ENCODE assay signal across 1 cellular context in the genomic region with DNA sequence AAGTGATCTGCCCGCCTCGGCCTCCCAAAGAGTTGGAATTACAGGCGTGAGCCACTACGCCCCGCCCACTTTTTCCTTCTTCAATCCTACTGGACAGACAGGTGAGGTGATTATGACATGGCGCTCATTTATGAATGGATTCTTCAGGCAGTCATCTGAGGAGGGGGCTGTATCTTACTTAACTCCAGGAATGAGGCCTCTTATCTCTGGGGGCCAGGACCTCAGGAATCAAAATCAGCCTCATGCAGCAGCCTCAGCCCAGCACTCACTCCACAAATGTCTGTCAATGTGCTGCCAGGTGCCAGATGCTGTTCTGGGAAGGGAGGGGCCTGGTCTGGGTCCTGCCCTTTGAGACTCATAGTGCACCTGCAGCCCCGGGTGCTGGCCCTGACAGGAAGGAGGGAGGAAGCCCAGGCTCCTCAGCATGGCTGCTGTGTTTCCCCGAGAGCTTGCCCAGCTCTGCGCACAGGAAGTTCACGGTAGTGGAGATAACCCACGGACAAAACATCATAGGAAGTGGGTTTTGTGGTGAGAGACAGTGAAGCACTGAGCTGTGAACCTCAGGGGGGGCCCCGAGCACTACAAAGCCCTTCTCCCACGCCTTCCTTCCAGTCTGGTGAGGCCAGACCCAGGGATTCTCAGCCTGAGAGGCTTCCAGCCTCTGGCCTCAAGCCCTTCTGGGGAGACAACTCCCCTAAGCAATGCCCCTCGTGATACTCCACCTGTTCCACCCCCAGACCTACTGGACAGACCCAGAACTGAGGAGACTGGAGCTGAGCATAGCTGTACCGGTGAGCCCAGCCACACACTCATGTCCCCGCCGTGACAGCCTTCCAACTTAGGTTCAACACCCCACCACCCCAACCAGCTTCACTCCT.
TF ChIP-seq lines count a peak whose summit lies in the region.

No MANE protein-coding gene starts in this region.

TF ChIP-seq in GM12878, 131 proteins besides CTCF, POLR2A, EP300 and RAD21 (continues in another document):
- TF ChIP-seq TARDBP (IDR thresholded peaks at IDR 0.05; ENCODE audit: borderline replicate concordance): peak; percentile 79; the same call in 1 of the 2 replicates
- TF ChIP-seq, protein P1, sequence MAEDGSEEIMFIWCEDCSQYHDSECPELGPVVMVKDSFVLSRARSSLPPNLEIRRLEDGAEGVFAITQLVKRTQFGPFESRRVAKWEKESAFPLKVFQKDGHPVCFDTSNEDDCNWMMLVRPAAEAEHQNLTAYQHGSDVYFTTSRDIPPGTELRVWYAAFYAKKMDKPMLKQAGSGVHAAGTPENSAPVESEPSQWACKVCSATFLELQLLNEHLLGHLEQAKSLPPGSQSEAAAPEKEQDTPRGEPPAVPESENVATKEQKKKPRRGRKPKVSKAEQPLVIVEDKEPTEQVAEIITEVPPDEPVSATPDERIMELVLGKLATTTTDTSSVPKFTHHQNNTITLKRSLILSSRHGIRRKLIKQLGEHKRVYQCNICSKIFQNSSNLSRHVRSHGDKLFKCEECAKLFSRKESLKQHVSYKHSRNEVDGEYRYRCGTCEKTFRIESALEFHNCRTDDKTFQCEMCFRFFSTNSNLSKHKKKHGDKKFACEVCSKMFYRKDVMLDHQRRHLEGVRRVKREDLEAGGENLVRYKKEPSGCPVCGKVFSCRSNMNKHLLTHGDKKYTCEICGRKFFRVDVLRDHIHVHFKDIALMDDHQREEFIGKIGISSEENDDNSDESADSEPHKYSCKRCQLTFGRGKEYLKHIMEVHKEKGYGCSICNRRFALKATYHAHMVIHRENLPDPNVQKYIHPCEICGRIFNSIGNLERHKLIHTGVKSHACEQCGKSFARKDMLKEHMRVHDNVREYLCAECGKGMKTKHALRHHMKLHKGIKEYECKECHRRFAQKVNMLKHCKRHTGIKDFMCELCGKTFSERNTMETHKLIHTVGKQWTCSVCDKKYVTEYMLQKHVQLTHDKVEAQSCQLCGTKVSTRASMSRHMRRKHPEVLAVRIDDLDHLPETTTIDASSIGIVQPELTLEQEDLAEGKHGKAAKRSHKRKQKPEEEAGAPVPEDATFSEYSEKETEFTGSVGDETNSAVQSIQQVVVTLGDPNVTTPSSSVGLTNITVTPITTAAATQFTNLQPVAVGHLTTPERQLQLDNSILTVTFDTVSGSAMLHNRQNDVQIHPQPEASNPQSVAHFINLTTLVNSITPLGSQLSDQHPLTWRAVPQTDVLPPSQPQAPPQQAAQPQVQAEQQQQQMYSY (CRISPR knock-in tag; IDR thresholded peaks at IDR 0.05): no peak
- TF ChIP-seq BCL11A (IDR thresholded peaks at IDR 0.05; ENCODE audit: low read depth, low read length): peak; percentile 81
- TF ChIP-seq, protein P2, sequence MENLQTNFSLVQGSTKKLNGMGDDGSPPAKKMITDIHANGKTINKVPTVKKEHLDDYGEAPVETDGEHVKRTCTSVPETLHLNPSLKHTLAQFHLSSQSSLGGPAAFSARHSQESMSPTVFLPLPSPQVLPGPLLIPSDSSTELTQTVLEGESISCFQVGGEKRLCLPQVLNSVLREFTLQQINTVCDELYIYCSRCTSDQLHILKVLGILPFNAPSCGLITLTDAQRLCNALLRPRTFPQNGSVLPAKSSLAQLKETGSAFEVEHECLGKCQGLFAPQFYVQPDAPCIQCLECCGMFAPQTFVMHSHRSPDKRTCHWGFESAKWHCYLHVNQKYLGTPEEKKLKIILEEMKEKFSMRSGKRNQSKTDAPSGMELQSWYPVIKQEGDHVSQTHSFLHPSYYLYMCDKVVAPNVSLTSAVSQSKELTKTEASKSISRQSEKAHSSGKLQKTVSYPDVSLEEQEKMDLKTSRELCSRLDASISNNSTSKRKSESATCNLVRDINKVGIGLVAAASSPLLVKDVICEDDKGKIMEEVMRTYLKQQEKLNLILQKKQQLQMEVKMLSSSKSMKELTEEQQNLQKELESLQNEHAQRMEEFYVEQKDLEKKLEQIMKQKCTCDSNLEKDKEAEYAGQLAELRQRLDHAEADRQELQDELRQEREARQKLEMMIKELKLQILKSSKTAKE (IDR thresholded peaks at IDR 0.05; ENCODE audit: low read depth, poor library complexity, severe bottlenecking): peak; percentile 99
- TF ChIP-seq PAX8 (IDR thresholded peaks at IDR 0.05): no peak
- TF ChIP-seq HDGF (IDR thresholded peaks at IDR 0.05): no peak
- no peak for TF ChIP-seq RFX5 (IDR thresholded peaks at IDR 0.05; ENCODE audit: low read depth, low read length)
- peak; percentile 96 for TF ChIP-seq CREM (IDR thresholded peaks at IDR 0.05; ENCODE audit: low read depth)
- no peak for TF ChIP-seq CHD1 (IDR thresholded peaks at IDR 0.05; ENCODE audit: low read depth, low read length)
- TF ChIP-seq, protein P3, sequence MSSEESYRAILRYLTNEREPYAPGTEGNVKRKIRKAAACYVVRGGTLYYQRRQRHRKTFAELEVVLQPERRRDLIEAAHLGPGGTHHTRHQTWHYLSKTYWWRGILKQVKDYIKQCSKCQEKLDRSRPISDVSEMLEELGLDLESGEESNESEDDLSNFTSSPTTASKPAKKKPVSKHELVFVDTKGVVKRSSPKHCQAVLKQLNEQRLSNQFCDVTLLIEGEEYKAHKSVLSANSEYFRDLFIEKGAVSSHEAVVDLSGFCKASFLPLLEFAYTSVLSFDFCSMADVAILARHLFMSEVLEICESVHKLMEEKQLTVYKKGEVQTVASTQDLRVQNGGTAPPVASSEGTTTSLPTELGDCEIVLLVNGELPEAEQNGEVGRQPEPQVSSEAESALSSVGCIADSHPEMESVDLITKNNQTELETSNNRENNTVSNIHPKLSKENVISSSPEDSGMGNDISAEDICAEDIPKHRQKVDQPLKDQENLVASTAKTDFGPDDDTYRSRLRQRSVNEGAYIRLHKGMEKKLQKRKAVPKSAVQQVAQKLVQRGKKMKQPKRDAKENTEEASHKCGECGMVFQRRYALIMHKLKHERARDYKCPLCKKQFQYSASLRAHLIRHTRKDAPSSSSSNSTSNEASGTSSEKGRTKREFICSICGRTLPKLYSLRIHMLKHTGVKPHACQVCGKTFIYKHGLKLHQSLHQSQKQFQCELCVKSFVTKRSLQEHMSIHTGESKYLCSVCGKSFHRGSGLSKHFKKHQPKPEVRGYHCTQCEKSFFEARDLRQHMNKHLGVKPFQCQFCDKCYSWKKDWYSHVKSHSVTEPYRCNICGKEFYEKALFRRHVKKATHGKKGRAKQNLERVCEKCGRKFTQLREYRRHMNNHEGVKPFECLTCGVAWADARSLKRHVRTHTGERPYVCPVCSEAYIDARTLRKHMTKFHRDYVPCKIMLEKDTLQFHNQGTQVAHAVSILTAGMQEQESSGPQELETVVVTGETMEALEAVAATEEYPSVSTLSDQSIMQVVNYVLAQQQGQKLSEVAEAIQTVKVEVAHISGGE (CRISPR knock-in tag; IDR thresholded peaks at IDR 0.05): no peak
- peak; percentile 88 for TF ChIP-seq SP1 (IDR thresholded peaks at IDR 0.05; ENCODE audit: low read depth, low read length)
- TF ChIP-seq YBX1 (IDR thresholded peaks at IDR 0.05): no peak
- TF ChIP-seq CREB1 (IDR thresholded peaks at IDR 0.05; ENCODE audit: low read depth): peak; percentile 91
- no peak for TF ChIP-seq ZSCAN29 (IDR thresholded peaks at IDR 0.05)
- TF ChIP-seq, protein P4, sequence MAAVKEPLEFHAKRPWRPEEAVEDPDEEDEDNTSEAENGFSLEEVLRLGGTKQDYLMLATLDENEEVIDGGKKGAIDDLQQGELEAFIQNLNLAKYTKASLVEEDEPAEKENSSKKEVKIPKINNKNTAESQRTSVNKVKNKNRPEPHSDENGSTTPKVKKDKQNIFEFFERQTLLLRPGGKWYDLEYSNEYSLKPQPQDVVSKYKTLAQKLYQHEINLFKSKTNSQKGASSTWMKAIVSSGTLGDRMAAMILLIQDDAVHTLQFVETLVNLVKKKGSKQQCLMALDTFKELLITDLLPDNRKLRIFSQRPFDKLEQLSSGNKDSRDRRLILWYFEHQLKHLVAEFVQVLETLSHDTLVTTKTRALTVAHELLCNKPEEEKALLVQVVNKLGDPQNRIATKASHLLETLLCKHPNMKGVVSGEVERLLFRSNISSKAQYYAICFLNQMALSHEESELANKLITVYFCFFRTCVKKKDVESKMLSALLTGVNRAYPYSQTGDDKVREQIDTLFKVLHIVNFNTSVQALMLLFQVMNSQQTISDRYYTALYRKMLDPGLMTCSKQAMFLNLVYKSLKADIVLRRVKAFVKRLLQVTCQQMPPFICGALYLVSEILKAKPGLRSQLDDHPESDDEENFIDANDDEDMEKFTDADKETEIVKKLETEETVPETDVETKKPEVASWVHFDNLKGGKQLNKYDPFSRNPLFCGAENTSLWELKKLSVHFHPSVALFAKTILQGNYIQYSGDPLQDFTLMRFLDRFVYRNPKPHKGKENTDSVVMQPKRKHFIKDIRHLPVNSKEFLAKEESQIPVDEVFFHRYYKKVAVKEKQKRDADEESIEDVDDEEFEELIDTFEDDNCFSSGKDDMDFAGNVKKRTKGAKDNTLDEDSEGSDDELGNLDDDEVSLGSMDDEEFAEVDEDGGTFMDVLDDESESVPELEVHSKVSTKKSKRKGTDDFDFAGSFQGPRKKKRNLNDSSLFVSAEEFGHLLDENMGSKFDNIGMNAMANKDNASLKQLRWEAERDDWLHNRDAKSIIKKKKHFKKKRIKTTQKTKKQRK (IDR thresholded peaks at IDR 0.05; ENCODE audit: low read depth, low read length): no peak
- TF ChIP-seq, protein P5, sequence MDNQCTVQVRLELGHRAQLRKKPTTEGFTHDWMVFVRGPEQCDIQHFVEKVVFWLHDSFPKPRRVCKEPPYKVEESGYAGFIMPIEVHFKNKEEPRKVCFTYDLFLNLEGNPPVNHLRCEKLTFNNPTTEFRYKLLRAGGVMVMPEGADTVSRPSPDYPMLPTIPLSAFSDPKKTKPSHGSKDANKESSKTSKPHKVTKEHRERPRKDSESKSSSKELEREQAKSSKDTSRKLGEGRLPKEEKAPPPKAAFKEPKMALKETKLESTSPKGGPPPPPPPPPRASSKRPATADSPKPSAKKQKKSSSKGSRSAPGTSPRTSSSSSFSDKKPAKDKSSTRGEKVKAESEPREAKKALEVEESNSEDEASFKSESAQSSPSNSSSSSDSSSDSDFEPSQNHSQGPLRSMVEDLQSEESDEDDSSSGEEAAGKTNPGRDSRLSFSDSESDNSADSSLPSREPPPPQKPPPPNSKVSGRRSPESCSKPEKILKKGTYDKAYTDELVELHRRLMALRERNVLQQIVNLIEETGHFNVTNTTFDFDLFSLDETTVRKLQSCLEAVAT (IDR thresholded peaks at IDR 0.05): peak; percentile 97
- TF ChIP-seq, protein P6, sequence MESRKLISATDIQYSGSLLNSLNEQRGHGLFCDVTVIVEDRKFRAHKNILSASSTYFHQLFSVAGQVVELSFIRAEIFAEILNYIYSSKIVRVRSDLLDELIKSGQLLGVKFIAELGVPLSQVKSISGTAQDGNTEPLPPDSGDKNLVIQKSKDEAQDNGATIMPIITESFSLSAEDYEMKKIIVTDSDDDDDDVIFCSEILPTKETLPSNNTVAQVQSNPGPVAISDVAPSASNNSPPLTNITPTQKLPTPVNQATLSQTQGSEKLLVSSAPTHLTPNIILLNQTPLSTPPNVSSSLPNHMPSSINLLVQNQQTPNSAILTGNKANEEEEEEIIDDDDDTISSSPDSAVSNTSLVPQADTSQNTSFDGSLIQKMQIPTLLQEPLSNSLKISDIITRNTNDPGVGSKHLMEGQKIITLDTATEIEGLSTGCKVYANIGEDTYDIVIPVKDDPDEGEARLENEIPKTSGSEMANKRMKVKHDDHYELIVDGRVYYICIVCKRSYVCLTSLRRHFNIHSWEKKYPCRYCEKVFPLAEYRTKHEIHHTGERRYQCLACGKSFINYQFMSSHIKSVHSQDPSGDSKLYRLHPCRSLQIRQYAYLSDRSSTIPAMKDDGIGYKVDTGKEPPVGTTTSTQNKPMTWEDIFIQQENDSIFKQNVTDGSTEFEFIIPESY (IDR thresholded peaks at IDR 0.05): no peak
- no peak for TF ChIP-seq NFXL1 (IDR thresholded peaks at IDR 0.05; ENCODE audit: borderline replicate concordance)
- TF ChIP-seq DPF2 (IDR thresholded peaks at IDR 0.05): peak; percentile 95
- TF ChIP-seq CHD2 (IDR thresholded peaks at IDR 0.05; ENCODE audit: borderline replicate concordance, low read depth, low read length): peak; percentile 71; the same call in 1 of the 2 replicates
- no peak for TF ChIP-seq KAT2A (conservative IDR thresholded peaks at IDR 0.05; ENCODE audit: control insufficient read depth, low read depth, low read length)
- TF ChIP-seq GATAD2B (conservative IDR thresholded peaks at IDR 0.05; ENCODE audit: low read depth): peak; percentile 97
- no peak for TF ChIP-seq MXI1 (IDR thresholded peaks at IDR 0.05; ENCODE audit: low read depth, low read length)
- TF ChIP-seq, protein P7, sequence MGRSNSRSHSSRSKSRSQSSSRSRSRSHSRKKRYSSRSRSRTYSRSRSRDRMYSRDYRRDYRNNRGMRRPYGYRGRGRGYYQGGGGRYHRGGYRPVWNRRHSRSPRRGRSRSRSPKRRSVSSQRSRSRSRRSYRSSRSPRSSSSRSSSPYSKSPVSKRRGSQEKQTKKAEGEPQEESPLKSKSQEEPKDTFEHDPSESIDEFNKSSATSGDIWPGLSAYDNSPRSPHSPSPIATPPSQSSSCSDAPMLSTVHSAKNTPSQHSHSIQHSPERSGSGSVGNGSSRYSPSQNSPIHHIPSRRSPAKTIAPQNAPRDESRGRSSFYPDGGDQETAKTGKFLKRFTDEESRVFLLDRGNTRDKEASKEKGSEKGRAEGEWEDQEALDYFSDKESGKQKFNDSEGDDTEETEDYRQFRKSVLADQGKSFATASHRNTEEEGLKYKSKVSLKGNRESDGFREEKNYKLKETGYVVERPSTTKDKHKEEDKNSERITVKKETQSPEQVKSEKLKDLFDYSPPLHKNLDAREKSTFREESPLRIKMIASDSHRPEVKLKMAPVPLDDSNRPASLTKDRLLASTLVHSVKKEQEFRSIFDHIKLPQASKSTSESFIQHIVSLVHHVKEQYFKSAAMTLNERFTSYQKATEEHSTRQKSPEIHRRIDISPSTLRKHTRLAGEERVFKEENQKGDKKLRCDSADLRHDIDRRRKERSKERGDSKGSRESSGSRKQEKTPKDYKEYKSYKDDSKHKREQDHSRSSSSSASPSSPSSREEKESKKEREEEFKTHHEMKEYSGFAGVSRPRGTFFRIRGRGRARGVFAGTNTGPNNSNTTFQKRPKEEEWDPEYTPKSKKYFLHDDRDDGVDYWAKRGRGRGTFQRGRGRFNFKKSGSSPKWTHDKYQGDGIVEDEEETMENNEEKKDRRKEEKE (IDR thresholded peaks at IDR 0.05): no peak
- TF ChIP-seq, protein P8, sequence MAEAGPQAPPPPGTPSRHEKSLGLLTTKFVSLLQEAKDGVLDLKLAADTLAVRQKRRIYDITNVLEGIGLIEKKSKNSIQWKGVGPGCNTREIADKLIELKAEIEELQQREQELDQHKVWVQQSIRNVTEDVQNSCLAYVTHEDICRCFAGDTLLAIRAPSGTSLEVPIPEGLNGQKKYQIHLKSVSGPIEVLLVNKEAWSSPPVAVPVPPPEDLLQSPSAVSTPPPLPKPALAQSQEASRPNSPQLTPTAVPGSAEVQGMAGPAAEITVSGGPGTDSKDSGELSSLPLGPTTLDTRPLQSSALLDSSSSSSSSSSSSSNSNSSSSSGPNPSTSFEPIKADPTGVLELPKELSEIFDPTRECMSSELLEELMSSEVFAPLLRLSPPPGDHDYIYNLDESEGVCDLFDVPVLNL (IDR thresholded peaks at IDR 0.05; ENCODE audit: low read depth, low read length): no peak
- TF ChIP-seq NFIC (IDR thresholded peaks at IDR 0.05; ENCODE audit: low read depth, low read length): peak; percentile 99
- TF ChIP-seq EGR1 (IDR thresholded peaks at IDR 0.05; ENCODE audit: borderline replicate concordance in 1 of 2, low read depth in 2 of 2, low read length in 2 of 2): peak in 1 of 2 experiments; percentile 93; a peak in 2 of 3 replicates
- TF ChIP-seq MYB (IDR thresholded peaks at IDR 0.05; ENCODE audit: borderline replicate concordance, low read depth, low read length): no peak
- TF ChIP-seq, protein P9, sequence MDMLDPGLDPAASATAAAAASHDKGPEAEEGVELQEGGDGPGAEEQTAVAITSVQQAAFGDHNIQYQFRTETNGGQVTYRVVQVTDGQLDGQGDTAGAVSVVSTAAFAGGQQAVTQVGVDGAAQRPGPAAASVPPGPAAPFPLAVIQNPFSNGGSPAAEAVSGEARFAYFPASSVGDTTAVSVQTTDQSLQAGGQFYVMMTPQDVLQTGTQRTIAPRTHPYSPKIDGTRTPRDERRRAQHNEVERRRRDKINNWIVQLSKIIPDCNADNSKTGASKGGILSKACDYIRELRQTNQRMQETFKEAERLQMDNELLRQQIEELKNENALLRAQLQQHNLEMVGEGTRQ (IDR thresholded peaks at IDR 0.05; ENCODE audit: borderline replicate concordance, low read depth, low read length): no peak
- peak; percentile 75 for TF ChIP-seq JUNB (IDR thresholded peaks at IDR 0.05)
